ENCODE assay signal across 1 cellular context in genomic region chr19:2151339-2152229, GRCh38.
TF ChIP-seq lines count a peak whose summit lies in the region.

AP3D1 (minus strand) TSS chr19:2151566; CDS start chr19:2151334, 232 bp downstream.

TF ChIP-seq in WTC11, 78 proteins besides CTCF, POLR2A, EP300 and RAD21 (continued from another document):
- TF ChIP-seq ERG (CRISPR knock-in tag; IDR thresholded peaks at IDR 0.05) (no peak), CBFB (CRISPR knock-in tag; IDR thresholded peaks at IDR 0.05; ENCODE audit: low read depth) (no peak), FOXP1 (CRISPR knock-in tag; IDR thresholded peaks at IDR 0.05; ENCODE audit: borderline replicate concordance) (no peak), E2F5 (CRISPR knock-in tag; IDR thresholded peaks at IDR 0.05) (no peak), ZBTB43 (CRISPR knock-in tag; IDR thresholded peaks at IDR 0.05) (no peak), ZNF423 (CRISPR knock-in tag; IDR thresholded peaks at IDR 0.05) (no peak), ESRRA (CRISPR knock-in tag; IDR thresholded peaks at IDR 0.05; ENCODE audit: borderline replicate concordance) (no peak), PRRX2 (CRISPR knock-in tag; IDR thresholded peaks at IDR 0.05) (no peak), TP53 (CRISPR knock-in tag; IDR thresholded peaks at IDR 0.05) (no peak), SP1 (CRISPR knock-in tag; conservative IDR thresholded peaks at IDR 0.05) (peak; percentile 93), ZBTB21 (CRISPR knock-in tag; IDR thresholded peaks at IDR 0.05; ENCODE audit: borderline replicate concordance) (no peak), USF2 (CRISPR knock-in tag; IDR thresholded peaks at IDR 0.05) (peak; percentile 92), KAT7 (CRISPR knock-in tag; IDR thresholded peaks at IDR 0.05; ENCODE audit: borderline replicate concordance) (no peak), CREM (CRISPR knock-in tag; IDR thresholded peaks at IDR 0.05) (peak; percentile 22; the same call in 1 of the 2 replicates), PRDM15 (CRISPR knock-in tag; IDR thresholded peaks at IDR 0.05) (no peak), ZSCAN18 (CRISPR knock-in tag; IDR thresholded peaks at IDR 0.05) (no peak), TEAD1 (CRISPR knock-in tag; IDR thresholded peaks at IDR 0.05) (no peak)
